In the genomic region with DNA sequence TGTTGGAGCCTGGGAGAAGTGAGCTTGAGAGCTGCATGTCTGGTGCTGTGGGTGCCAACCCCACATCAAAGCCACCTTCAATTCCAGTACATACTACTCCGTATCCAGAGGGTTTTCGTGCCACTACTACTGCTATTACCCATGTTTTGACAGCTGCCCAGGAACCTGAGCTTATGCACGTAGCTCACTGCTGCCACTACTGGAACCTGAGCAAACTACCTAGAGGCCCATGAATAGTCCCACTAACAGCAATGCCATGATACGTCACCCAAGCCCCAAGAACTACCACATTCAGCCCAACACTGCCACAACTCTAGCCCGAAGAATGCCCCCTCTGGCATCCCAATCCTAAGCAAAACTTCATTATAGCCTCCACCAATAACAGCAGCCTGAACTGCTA, we compare ENCODE assay signal across 21 cellular contexts.
DNase-seq lines count a peak whose midpoint lies in the region; ATAC-seq and TF ChIP-seq lines count a peak whose summit lies in the region.
"Had no signal": no experiment of that assay in that cellular context is flagged by ENCODE, and none has a peak within 500 bp of the region (broad histone marks: within the 10 kb centered on the region; RNA-seq: fewer than 3 reads in every experiment).

No MANE protein-coding gene starts in this region.

- H3K27me3 ChIP-seq in kidney epithelial cell (ENCODE audit: control insufficient read depth, insufficient read depth, low read length): no peaks in the 10 kb centered on the region
- H3K27me3 ChIP-seq: transverse colon had no signal

- ATAC-seq in GM18868 (IDR thresholded peaks at IDR 0.05; ENCODE audit: unreplicated experiment) (peak; percentile 58), GM19395 (IDR thresholded peaks at IDR 0.05; ENCODE audit: unreplicated experiment) (no peak)
- ATAC-seq: lower lobe of right lung; psoas muscle; stimulated activated naive CD8-positive, alpha-beta T cell treated with anti-CD3 and anti-CD28 coated beads, Interleukin-15, amount 100 ng/mL, for 72 hours had no signal

- no peak overlapping the region for H3K4me3 ChIP-seq in kidney epithelial cell (ENCODE audit: low read depth, low read length)
- H3K4me3 ChIP-seq: lower lobe of right lung, psoas muscle, transverse colon had no signal

- DNase-seq in HuH-7 (ENCODE audit: low spot score) (peak; percentile 13), SW480 (ENCODE audit: low spot score) (peak; percentile 4), kidney epithelial cell (ENCODE audit: low read depth) (no peak), NCI-H2029 (lab: John Stamatoyannopoulos, UW) (no peak), HUDEP-2 (lab: John Stamatoyannopoulos, UW; ENCODE audit: unreplicated experiment in 76 of 76) (no peak)
- DNase-seq: activated CD4-positive, alpha-beta memory T cell treated with anti-CD3 and anti-CD28 coated beads for 36 hours; activated CD4-positive, CD25-positive, alpha-beta regulatory T cell; activated naive CD4-positive, alpha-beta T cell; activated T-cell treated with anti-CD3 and anti-CD28 coated beads for 4 hours; amniotic stem cell; Karpas-422; lower lobe of right lung; NCI-H1048; NCI-H2081; OCI-M1; psoas muscle; stimulated activated CD4-positive, alpha-beta T cell treated with anti-CD3 and anti-CD28 coated beads, Interleukin-4, amount 100 ng/mL, for 1 hour; stimulated activated naive CD8-positive, alpha-beta T cell treated with anti-CD3 and anti-CD28 coated beads, Interleukin-15, amount 100 ng/mL, for 72 hours; transverse colon had no signal

- H3K36me3 ChIP-seq in kidney epithelial cell (ENCODE audit: control insufficient read depth, insufficient read depth, low read length): no peaks in the 10 kb centered on the region
- H3K36me3 ChIP-seq: lower lobe of right lung, transverse colon had no signal

- peak; percentile 5 for TF ChIP-seq CTCF in kidney epithelial cell (IDR thresholded peaks at IDR 0.05; ENCODE audit: insufficient read depth, low read length, poor library complexity, severe bottlenecking)

Comparison
In these comparisons a context has a peak if more than half of its experiments do, and no peak if none do; other contexts are left out.
1. DNase-seq: peak in HuH-7 (single experiment) and SW480 (single experiment); none in kidney epithelial cell (single experiment), NCI-H2029 (single experiment) and HUDEP-2 (0 of 76).